In the genomic region with DNA sequence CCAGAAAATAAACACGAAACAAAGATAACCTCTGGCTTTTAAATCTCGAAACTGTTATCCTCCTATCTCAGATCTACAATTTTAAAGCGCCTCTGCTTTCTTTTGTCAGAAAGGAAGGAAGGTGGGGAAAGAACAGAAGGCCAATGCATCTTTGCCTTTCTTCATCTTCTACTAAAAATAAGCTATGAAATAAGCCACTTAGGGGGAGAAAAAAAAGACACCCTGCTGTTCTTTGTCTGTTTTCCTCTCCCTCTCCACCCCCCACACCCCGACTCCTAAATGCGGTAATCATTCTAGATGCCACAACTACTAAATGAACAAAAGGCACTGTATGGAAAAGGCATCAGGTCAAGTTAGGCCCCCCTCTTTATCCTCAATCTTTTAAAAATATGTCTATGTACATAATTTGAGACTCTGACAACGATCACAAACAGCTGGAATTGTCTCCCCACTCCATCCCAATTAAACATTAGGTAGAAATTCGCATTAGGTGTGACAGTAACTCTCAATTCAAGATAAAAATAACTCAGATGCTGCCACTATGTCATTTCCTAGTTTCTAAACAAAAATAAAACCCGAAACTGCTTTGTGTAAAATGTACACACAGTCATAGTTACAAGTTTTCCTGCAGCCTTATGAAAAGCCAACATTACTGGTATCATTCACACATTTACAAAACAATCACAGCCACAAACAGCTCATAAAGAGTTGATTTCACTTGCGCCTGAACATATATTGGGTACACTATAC, we compare ENCODE assay signal across 8 cellular contexts. TPM values are rescaled to one million over a fixed set of nuclear protein-coding genes. Genes with fewer than 3 reads are reported as not detected.
DNase-seq lines count a peak whose midpoint lies in the region; ATAC-seq and TF ChIP-seq lines count a peak whose summit lies in the region.

No MANE protein-coding gene starts in this region.

- ATAC-seq in HG03103 (IDR thresholded peaks at IDR 0.05; ENCODE audit: low read depth, unreplicated experiment) (peak; percentile 30), GM21737 (IDR thresholded peaks at IDR 0.05; ENCODE audit: unreplicated experiment) (no peak), HG02759 (IDR thresholded peaks at IDR 0.05; ENCODE audit: unreplicated experiment) (no peak)

- no peaks in the 10 kb centered on the region for H3K27me3 ChIP-seq in brain microvascular endothelial cell (replicated peaks)

- peak; percentile 24 for DNase-seq in DMS53 (lab: John Stamatoyannopoulos, UW)
- DNase-seq in DMS53 treated with DMSO at 0.1 percent for 48 hours (lab: John Stamatoyannopoulos, UW; ENCODE audit: unreplicated experiment) = no peak
- peak; percentile 21 for DNase-seq in brain microvascular endothelial cell
- peak; percentile 47 to 79 for DNase-seq in lung microvascular endothelial cell (ENCODE audit: low read depth in 2 of 2)
- DNase-seq in activated effector memory CD4-positive, alpha-beta T cell treated with anti-CD3 and anti-CD28 coated beads, Interleukin-2, amount 50 U/mL, for 16 hours = no peak

- no peaks in the 10 kb centered on the region for H3K36me3 ChIP-seq in brain microvascular endothelial cell (replicated peaks)

- in situ Hi-C loops in brain microvascular endothelial cell (cut with HindIII; ENCODE audit: low pct_ligation_motif_present, low sequenced_read_pairs) = no loop called here

- peak overlapping the region; percentile 78 for H3K27ac ChIP-seq in brain microvascular endothelial cell

- H3K4me3 ChIP-seq in brain microvascular endothelial cell (ENCODE audit: low read depth, low read length) = peak overlapping the region; percentile 88

- TF ChIP-seq CTCF in brain microvascular endothelial cell (IDR thresholded peaks at IDR 0.05; ENCODE audit: low read depth, low read length, missing control alignments) = no peak

RNA-seq across cellular contexts. Expression of a gene that starts 2.4 kb away (rescaled TPM):
- total RNA-seq in lung microvascular endothelial cell = 41.0 and 41.1 TPM in 2 replicates

Comparison
In these comparisons a context has a peak if more than half of its experiments do, and no peak if none do; other contexts are left out.
1. DNase-seq: peak in DMS53 (single experiment), brain microvascular endothelial cell (single experiment) and lung microvascular endothelial cell (2 of 2); none in DMS53 treated with DMSO at 0.1 percent for 48 hours (single experiment) and activated effector memory CD4-positive, alpha-beta T cell treated with anti-CD3 and anti-CD28 coated beads, Interleukin-2, amount 50 U/mL, for 16 hours (single experiment).